26 cellular contexts compared by ENCODE assay signal in genomic region chr1:3262681-3263286, GRCh38.
"Had no signal": no experiment of that assay in that cellular context is flagged by ENCODE, and none has a peak within 500 bp of the region (broad histone marks: within the 10 kb centered on the region; RNA-seq: fewer than 3 reads in every experiment).

No MANE protein-coding gene starts in this region.

- H3K27me3 Mint-ChIP-seq: progenitor cell of endocrine pancreas; stimulated activated naive CD8-positive, alpha-beta T cell treated with anti-CD3 and anti-CD28 coated beads, Interleukin-15, Interleukin-2, amounts not matched to agents 100 ng/mL and 50 ng/mL, for 24 hours had no signal

- H3K79me2 ChIP-seq: hepatocyte had no signal

- H3K4me3 Mint-ChIP-seq: naive thymus-derived CD8-positive, alpha-beta T cell; nephron; neural crest cell; stimulated activated effector memory CD8-positive, alpha-beta T cell treated with anti-CD3 and anti-CD28 coated beads, Interleukin-12 subunit alpha, Interleukin-12 subunit beta, amount 100 ng/mL, for 72 hours; stimulated activated naive CD8-positive, alpha-beta T cell treated with anti-CD3 and anti-CD28 coated beads, Interleukin-15, Interleukin-2, amounts not matched to agents 100 ng/mL and 50 ng/mL, for 24 hours had no signal

- ATAC-seq: heart right ventricle; left cardiac atrium; left lobe of liver; lower lobe of right lung; naive thymus-derived CD8-positive, alpha-beta T cell; right cardiac atrium; sciatic nerve; stimulated activated effector memory CD8-positive, alpha-beta T cell treated with anti-CD3 and anti-CD28 coated beads, Interleukin-12 subunit alpha, Interleukin-12 subunit beta, amount 100 ng/mL, for 72 hours; upper lobe of right lung had no signal

- H2AFZ ChIP-seq: hepatocyte had no signal

- H3K36me3 Mint-ChIP-seq: naive thymus-derived CD8-positive, alpha-beta T cell; stimulated activated effector memory CD8-positive, alpha-beta T cell treated with anti-CD3 and anti-CD28 coated beads, Interleukin-12 subunit alpha, Interleukin-12 subunit beta, amount 100 ng/mL, for 72 hours had no signal

- H3K36me3 ChIP-seq: heart right ventricle, lower lobe of right lung, ovary, spleen, suprapubic skin, thoracic aorta, tibial artery, upper lobe of right lung had no signal

- H3K4me2 ChIP-seq: hepatocyte had no signal

- H3K27me3 ChIP-seq: hepatocyte, ovary, tibial artery, upper lobe of right lung had no signal

- H3K4me1 ChIP-seq: lower lobe of right lung, spleen, suprapubic skin, upper lobe of right lung had no signal

- H3K27ac ChIP-seq: hepatocyte, lower lobe of right lung, ovary, skin epidermis, spleen, suprapubic skin, tibial artery, upper lobe of right lung had no signal

- DNase-seq: heart right ventricle; islet precursor cell; left cardiac atrium; lower lobe of right lung; mammary epithelial cell; mesenchymal stem cell; naive thymus-derived CD8-positive, alpha-beta T cell; ovary; spleen; stimulated activated CD4-positive, alpha-beta T cell treated with anti-CD3 and anti-CD28 coated beads, Interleukin-4, amount 100 ng/mL, for 24 hours; stimulated activated naive CD4-positive, alpha-beta T cell; tibial artery; trophoblast cell; upper lobe of right lung had no signal

- H3K4me1 Mint-ChIP-seq: stimulated activated effector memory CD8-positive, alpha-beta T cell treated with anti-CD3 and anti-CD28 coated beads, Interleukin-12 subunit alpha, Interleukin-12 subunit beta, amount 100 ng/mL, for 72 hours had no signal

- H3K4me3 ChIP-seq: heart right ventricle, hepatocyte, lower lobe of right lung, ovary, skin epidermis, spleen, suprapubic skin, thoracic aorta, tibial artery, upper lobe of right lung had no signal

- H3K27ac Mint-ChIP-seq: nephron; progenitor cell of endocrine pancreas; stimulated activated effector memory CD8-positive, alpha-beta T cell treated with anti-CD3 and anti-CD28 coated beads, Interleukin-12 subunit alpha, Interleukin-12 subunit beta, amount 100 ng/mL, for 72 hours; stimulated activated naive CD8-positive, alpha-beta T cell treated with anti-CD3 and anti-CD28 coated beads, Interleukin-15, Interleukin-2, amounts not matched to agents 100 ng/mL and 50 ng/mL, for 24 hours had no signal

- H3K9me3 ChIP-seq: heart right ventricle, lower lobe of right lung, ovary, spleen, suprapubic skin, thoracic aorta, tibial artery, upper lobe of right lung had no signal
